ENCODE assay signal across 1 cellular context in genomic region chr9:89494199-89494598, GRCh38.
TF ChIP-seq lines count a peak whose summit lies in the region.

No MANE protein-coding gene starts in this region.

TF ChIP-seq in GM23338, 12 proteins besides CTCF, POLR2A, EP300 and RAD21 (continued from another document):
- no peak for TF ChIP-seq ZNF462 (CRISPR knock-in tag; IDR thresholded peaks at IDR 0.05)
- no peak for TF ChIP-seq REST (IDR thresholded peaks at IDR 0.05; ENCODE audit: unreplicated experiment)
- TF ChIP-seq ZNF331 (CRISPR knock-in tag; IDR thresholded peaks at IDR 0.05; ENCODE audit: low read depth) = no peak
- no peak for TF ChIP-seq ZNF114 (CRISPR knock-in tag; IDR thresholded peaks at IDR 0.05)
- no peak for TF ChIP-seq POLR2AphosphoS5 (IDR thresholded peaks at IDR 0.05; ENCODE audit: low read depth)
- TF ChIP-seq JUNB (IDR thresholded peaks at IDR 0.05; ENCODE audit: unreplicated experiment) = no peak
- no peak for TF ChIP-seq CREB1 (CRISPR knock-in tag; IDR thresholded peaks at IDR 0.05; ENCODE audit: low read depth)
